Comparison of ENCODE assay signal across 2 cellular contexts in the genomic region with DNA sequence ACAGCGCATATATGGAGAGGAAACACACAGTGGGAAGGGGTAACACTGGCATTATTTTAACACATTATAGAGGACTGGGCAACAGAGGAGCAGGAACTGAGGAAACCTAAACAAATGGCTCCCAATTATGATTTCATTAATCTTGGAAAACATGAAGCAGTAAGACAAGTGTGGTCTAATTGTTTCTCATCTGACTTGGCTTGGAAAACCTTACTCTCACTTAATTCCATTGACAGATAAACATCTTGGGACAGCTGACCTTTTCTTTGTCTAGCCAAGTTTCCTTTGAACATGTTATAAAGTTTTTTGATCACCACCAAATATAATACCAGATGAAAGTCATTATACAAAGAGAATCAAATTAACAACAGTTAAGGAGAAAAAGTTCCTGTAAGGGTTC.
TF ChIP-seq lines count a peak whose summit lies in the region.

No MANE protein-coding gene starts in this region.

TF ChIP-seq in SK-N-SH treated with all-trans-retinoic acid at 6 μM for 48 hours, 23 proteins besides CTCF, POLR2A, EP300 and RAD21 (continued from another document):
- no peak for TF ChIP-seq TOX (CRISPR knock-in tag; IDR thresholded peaks at IDR 0.05; ENCODE audit: borderline replicate concordance)

TF ChIP-seq in endothelial cell of umbilical vein, 7 proteins besides CTCF, POLR2A, EP300 and RAD21 (continued from another document):
- TF ChIP-seq FOS (IDR thresholded peaks at IDR 0.05; ENCODE audit: borderline replicate concordance, insufficient read depth, low read length), result no peak
- TF ChIP-seq, protein P1, sequence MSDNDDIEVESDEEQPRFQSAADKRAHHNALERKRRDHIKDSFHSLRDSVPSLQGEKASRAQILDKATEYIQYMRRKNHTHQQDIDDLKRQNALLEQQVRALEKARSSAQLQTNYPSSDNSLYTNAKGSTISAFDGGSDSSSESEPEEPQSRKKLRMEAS (IDR thresholded peaks at IDR 0.05; ENCODE audit: insufficient read depth, insufficient read length), result no peak
- TF ChIP-seq MYC (IDR thresholded peaks at IDR 0.05; ENCODE audit: low read depth, low read length), result no peak
- TF ChIP-seq GATA2 (IDR thresholded peaks at IDR 0.05; ENCODE audit: insufficient read depth, insufficient read length, low read depth, low read length), result no peak
- TF ChIP-seq JUN (IDR thresholded peaks at IDR 0.05; ENCODE audit: borderline replicate concordance, insufficient read depth, insufficient read length, low read depth), result no peak
